Comparison of ENCODE assay signal across 8 cellular contexts in the genomic region with DNA sequence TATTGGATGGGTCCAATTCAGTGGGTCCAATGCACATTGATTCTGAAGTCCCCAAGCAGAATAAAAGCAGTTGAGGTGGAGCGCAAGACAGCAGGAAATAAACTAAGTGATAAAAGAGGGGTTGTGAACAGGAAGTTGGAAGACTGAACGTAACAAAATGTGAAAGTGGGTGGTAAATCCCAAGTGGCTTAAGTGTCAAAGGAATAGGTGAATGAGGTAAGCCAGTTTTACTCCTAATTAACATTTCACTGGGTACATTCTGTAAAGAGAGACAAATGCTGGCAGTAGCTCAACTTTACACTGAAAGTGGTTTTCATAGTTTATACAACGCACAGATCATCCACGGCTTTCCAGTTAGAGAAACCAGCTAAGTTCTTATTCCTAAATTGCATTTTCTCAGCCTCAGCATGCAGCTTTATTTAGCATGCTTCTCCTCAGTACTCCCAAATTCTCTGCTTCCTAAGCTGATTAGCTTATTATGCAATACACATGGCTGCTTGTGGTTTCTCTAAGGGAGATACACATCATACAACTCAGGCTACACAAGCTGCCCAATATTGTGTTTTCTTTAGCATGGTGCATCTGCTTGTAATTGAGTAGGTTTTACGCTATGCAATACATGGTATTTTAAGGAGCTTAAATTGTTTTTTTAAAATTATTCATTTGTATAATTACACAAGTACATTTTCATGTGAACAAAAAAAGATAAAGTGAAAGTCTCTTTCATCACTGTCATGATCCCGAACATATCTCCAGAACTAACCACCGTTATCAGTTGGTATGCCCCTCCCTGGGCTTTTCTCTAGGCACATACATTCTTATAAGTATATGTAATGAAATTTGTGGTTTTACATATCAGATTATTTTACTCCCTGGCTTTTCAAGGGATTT. TPM values are rescaled to one million over a fixed set of nuclear protein-coding genes. Genes with fewer than 3 reads are reported as not detected.
A peak's percentile ranks its signal among the peaks of the same experiment; 100 is the strongest.
DNase-seq lines count a peak whose midpoint lies in the region; ATAC-seq and TF ChIP-seq lines count a peak whose summit lies in the region.

No MANE protein-coding gene starts in this region.

- DNase-seq in A172 (ENCODE audit: low spot score) (peak; percentile 48), fibroblast of the conjunctiva (ENCODE audit: low read depth) (peak; percentile 65), 8988T (no peak), putamen (ENCODE audit: low spot score) (no peak)

- peak; percentile 5 for ATAC-seq in GM21825 (IDR thresholded peaks at IDR 0.05; ENCODE audit: unreplicated experiment)
- ATAC-seq in SK-N-SH treated with all-trans-retinoic acid at 6 μM for 48 hours, result peak; percentile 74
- no peak for ATAC-seq in HG02884 (IDR thresholded peaks at IDR 0.05; ENCODE audit: unreplicated experiment)
- no peak for ATAC-seq in HG03196 (IDR thresholded peaks at IDR 0.05; ENCODE audit: unreplicated experiment)

TF ChIP-seq in SK-N-SH treated with all-trans-retinoic acid at 6 μM for 48 hours, 23 proteins besides CTCF, POLR2A, EP300 and RAD21:
- TF ChIP-seq ARNTL (CRISPR knock-in tag; IDR thresholded peaks at IDR 0.05; ENCODE audit: borderline replicate concordance, low read depth) (no peak), ZNF8 (CRISPR knock-in tag; IDR thresholded peaks at IDR 0.05) (0 out of 2 replicates have a peak, but pooled peaks have one; percentile 4), TCF4 (CRISPR knock-in tag; IDR thresholded peaks at IDR 0.05; ENCODE audit: borderline replicate concordance) (peak; percentile 32; the same call in 1 of the 2 replicates), ISL1 (CRISPR knock-in tag; IDR thresholded peaks at IDR 0.05) (peak; percentile 36), ZC3H10 (CRISPR knock-in tag; IDR thresholded peaks at IDR 0.05) (no peak)

RNA-seq across cellular contexts. Expression of gene HSD17B4, which starts 34.2 kb away (rescaled TPM):
- 140 and 150 TPM in 2 replicates for total RNA-seq in A172 (2014; rRNA removed; shearing (Covaris generic))

Comparison
In these comparisons a context has a peak if more than half of its experiments do, and no peak if none do; other contexts are left out.
1. DNase-seq: peak in A172 (single experiment) and fibroblast of the conjunctiva (single experiment); none in 8988T (single experiment) and putamen (single experiment).
2. ATAC-seq: peak in GM21825 (single experiment) and SK-N-SH treated with all-trans-retinoic acid at 6 μM for 48 hours (single experiment); none in HG02884 (single experiment) and HG03196 (single experiment).